ENCODE assay signal across 27 cellular contexts in the genomic region with DNA sequence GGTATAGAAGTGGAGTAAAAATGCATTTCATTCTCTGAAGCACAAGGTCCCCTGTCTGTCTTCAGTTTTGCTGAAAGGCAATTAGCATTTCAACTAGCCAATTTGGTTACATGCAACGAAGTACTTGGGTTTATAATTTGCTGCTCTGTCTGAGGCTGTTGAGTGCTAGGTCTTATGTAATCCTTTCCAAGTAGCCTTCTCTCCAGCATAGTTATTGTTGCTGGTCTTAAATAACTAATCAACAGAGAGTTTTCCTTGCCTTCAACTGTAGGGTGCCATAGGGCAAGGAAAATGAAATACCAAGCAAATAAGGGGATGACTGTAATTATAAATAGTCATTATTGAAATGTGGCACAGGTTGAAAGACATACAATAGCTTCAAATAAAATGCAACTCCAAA. TPM values are rescaled to one million over a fixed set of nuclear protein-coding genes. Genes with fewer than 3 reads are reported as not detected.
DNase-seq lines count a peak whose midpoint lies in the region; ATAC-seq, FAIRE-seq and TF ChIP-seq lines count a peak whose summit lies in the region.
"Had no signal": no experiment of that assay in that cellular context is flagged by ENCODE, and none has a peak within 500 bp of the region (broad histone marks: within the 10 kb centered on the region; RNA-seq: fewer than 3 reads in every experiment).

No MANE protein-coding gene starts in this region.

- H3K9me3 ChIP-seq in HUES64 (ENCODE audit: insufficient read depth, low read depth, low read length): peaks cover under 1% of the 10 kb centered on the region; the same call in 1 of the 2 replicates
- peaks cover 21% of the 10 kb centered on the region for H3K9me3 ChIP-seq in endodermal cell (ENCODE audit: control insufficient read depth, low read length)
- no peaks in the 10 kb centered on the region for H3K9me3 ChIP-seq in small intestine (ENCODE audit: control insufficient read depth, low read depth)
- H3K9me3 ChIP-seq: ascending aorta, ovary, SK-N-SH had no signal

- no peak for FAIRE-seq in small intestine (lab: Jason Lieb, UNC)
- FAIRE-seq: colon, urothelium cell line had no signal

- DNase-seq in DMS79 treated with DMSO at 0.1 percent for 48 hours (lab: John Stamatoyannopoulos, UW): peak; percentile 4
- no peak for DNase-seq in DMS79 (lab: John Stamatoyannopoulos, UW)
- DNase-seq in NCI-H69 (lab: John Stamatoyannopoulos, UW): peak; percentile 95
- DNase-seq in endodermal cell: no peak
- DNase-seq in small intestine: no peak
- DNase-seq in DMS53 (lab: John Stamatoyannopoulos, UW): no peak
- DNase-seq: activated CD4-positive, CD25-positive, alpha-beta regulatory T cell; activated effector memory CD4-positive, alpha-beta T cell treated with anti-CD3 and anti-CD28 coated beads, Interleukin-2, amount 50 U/mL, for 16 hours; activated naive CD8-positive, alpha-beta T cell treated with anti-CD3 and anti-CD28 coated beads for 36 hours; activated T-cell treated with anti-CD3 and anti-CD28 coated beads, Interleukin-2, amount 50 U/mL, for 24 hours; effector CD8-positive, alpha-beta T cell; hypothalamus; KBM-7; left colon; ovary; PC-9; SK-N-SH; stimulated activated naive CD4-positive, alpha-beta T cell treated with Interleukin-2 at 50 U/mL for 16 hours had no signal

- H3K27me3 Mint-ChIP-seq in endodermal cell (ENCODE audit: insufficient read depth): no peaks in the 10 kb centered on the region

- 9% methylated on average over 1 of the region's 1 CpG for WGBS in HUES64
- 22 to 61% methylated on average over 1 of the region's 1 CpG for WGBS in endodermal cell (ENCODE audit: insufficient coverage in 1 of 2, insufficient read length in 1 of 2), 2 experiments
- WGBS in small intestine, 3 donors: 44 to 51% (median 48%) methylated on average over 1 of the region's 1 CpG

- H3K9me3 Mint-ChIP-seq in endodermal cell: peaks cover 16% of the 10 kb centered on the region
- H3K9me3 Mint-ChIP-seq: activated naive CD8-positive, alpha-beta T cell treated with anti-CD3 and anti-CD28 coated beads for 36 hours; activated T-cell treated with anti-CD3 and anti-CD28 coated beads, Interleukin-2, amount 50 U/mL, for 24 hours; natural killer cell treated with Interleukin-12 subunit alpha and Interleukin-12 subunit beta and Interleukin-15 and Interleukin-18, amount 100 ng/mL, for 72 hours had no signal

- peaks cover 50% of the 10 kb centered on the region for H3K4me1 ChIP-seq in HUES64 (ENCODE audit: insufficient read depth, low read length)
- H3K4me1 ChIP-seq in endodermal cell (ENCODE audit: control insufficient read depth, insufficient read depth, low read length): peaks cover 4% of the 10 kb centered on the region
- H3K4me1 ChIP-seq in small intestine (ENCODE audit: control insufficient read depth in 2 of 2, insufficient read depth in 1 of 2, low read depth in 1 of 2, low read length in 1 of 2): no peaks in the 10 kb centered on the region

- no peaks in the 10 kb centered on the region for H3K36me3 ChIP-seq in HUES64 (ENCODE audit: insufficient read depth, low read length)
- H3K36me3 ChIP-seq in endodermal cell (ENCODE audit: control insufficient read depth, insufficient read depth, low read length): no peaks in the 10 kb centered on the region
- H3K36me3 ChIP-seq in small intestine (ENCODE audit: control insufficient read depth in 2 of 2, insufficient read depth in 2 of 2, low read length in 2 of 2): no peaks in the 10 kb centered on the region
- H3K36me3 ChIP-seq: ascending aorta, cardiac muscle cell, ovary had no signal

- TF ChIP-seq CTCF in endodermal cell (conservative IDR thresholded peaks at IDR 0.05): no peak

- peak overlapping the region; percentile 64 for H3K27ac ChIP-seq in HUES64 (ENCODE audit: low read depth, low read length)
- H3K27ac ChIP-seq in endodermal cell (ENCODE audit: low read depth, low read length): peak overlapping the region; percentile 74
- no peak overlapping the region for H3K27ac ChIP-seq in small intestine (ENCODE audit: low read depth in 1 of 2, low read length in 1 of 2)
- H3K27ac ChIP-seq: ascending aorta, C4-2B, cardiac muscle cell, epithelial cell of prostate, ovary, PC-9 had no signal

- H3K36me3 Mint-ChIP-seq in endodermal cell (ENCODE audit: low read depth): peaks cover 25% of the 10 kb centered on the region
- H3K36me3 Mint-ChIP-seq: activated naive CD8-positive, alpha-beta T cell treated with anti-CD3 and anti-CD28 coated beads for 36 hours; natural killer cell treated with Interleukin-12 subunit alpha and Interleukin-12 subunit beta and Interleukin-15 and Interleukin-18, amount 100 ng/mL, for 72 hours had no signal

- H3K9ac ChIP-seq in HUES64 (ENCODE audit: low read depth, low read length) (no peak overlapping the region), endodermal cell (ENCODE audit: extremely low read depth, low read length, poor library complexity, severe bottlenecking) (no peak overlapping the region)
- H3K9ac ChIP-seq: SK-N-SH had no signal

- peaks cover 26% of the 10 kb centered on the region for H3K4me1 Mint-ChIP-seq in endodermal cell

- no peak for ATAC-seq in HG03457 (IDR thresholded peaks at IDR 0.05; ENCODE audit: unreplicated experiment)
- ATAC-seq: left colon; natural killer cell treated with Interleukin-12 subunit alpha and Interleukin-12 subunit beta and Interleukin-15 and Interleukin-18, amount 100 ng/mL, for 72 hours had no signal

- H3K27me3 ChIP-seq in HUES64 (ENCODE audit: insufficient read depth, low read length) (no peaks in the 10 kb centered on the region), endodermal cell (ENCODE audit: control insufficient read depth, insufficient read depth, low read length, poor library complexity, severe bottlenecking) (no peaks in the 10 kb centered on the region), small intestine (ENCODE audit: control insufficient read depth in 2 of 2, insufficient read depth in 2 of 2, low read length in 2 of 2) (peaks cover 3 to 4% of the 10 kb centered on the region in 2 donors)
- H3K27me3 ChIP-seq: ascending aorta, ovary had no signal

- no peak overlapping the region for H3K4me3 Mint-ChIP-seq in endodermal cell
- H3K4me3 Mint-ChIP-seq: activated naive CD8-positive, alpha-beta T cell treated with anti-CD3 and anti-CD28 coated beads for 36 hours; activated T-cell treated with anti-CD3 and anti-CD28 coated beads, Interleukin-2, amount 50 U/mL, for 24 hours; natural killer cell treated with Interleukin-12 subunit alpha and Interleukin-12 subunit beta and Interleukin-15 and Interleukin-18, amount 100 ng/mL, for 72 hours had no signal

- H3K4me3 ChIP-seq in HUES64 (ENCODE audit: low read length) (peak overlapping the region; percentile 12), endodermal cell (ENCODE audit: low read length) (no peak overlapping the region), small intestine (ENCODE audit: low read depth in 1 of 2, low read length in 2 of 2) (no peak overlapping the region)
- H3K4me3 ChIP-seq: ascending aorta, cardiac muscle cell, ovary, PC-9 had no signal

- H3K27ac Mint-ChIP-seq in endodermal cell: no peak overlapping the region
- H3K27ac Mint-ChIP-seq: activated naive CD8-positive, alpha-beta T cell treated with anti-CD3 and anti-CD28 coated beads for 36 hours; activated T-cell treated with anti-CD3 and anti-CD28 coated beads, Interleukin-2, amount 50 U/mL, for 24 hours; natural killer cell treated with Interleukin-12 subunit alpha and Interleukin-12 subunit beta and Interleukin-15 and Interleukin-18, amount 100 ng/mL, for 72 hours had no signal

RNA-seq across cellular contexts. Expression of a gene that starts 4.6 kb away (rescaled TPM):
- polyA plus RNA-seq in HUES64 (2013, experiment 1 of 2): 22.5 TPM
- polyA plus RNA-seq in HUES64 (2013, experiment 2 of 2): 25.4 TPM
- total RNA-seq in endodermal cell: 100 to 1,000 TPM in 1 of 2 donors, 10 to 100 TPM in 1; 97.6 to 117 TPM
- polyA plus RNA-seq in endodermal cell (2013, experiment 1 of 2): 47.2 TPM
- 42.6 TPM for polyA plus RNA-seq in endodermal cell (2013, experiment 2 of 2)
- 1 to 10 TPM in 2 of 3 donors, not detected in 1; 2.6 to 2.9 TPM for polyA plus RNA-seq in small intestine

RNA-seq across cellular contexts. Expression of a gene that starts 33.8 kb away (rescaled TPM):
- 8.4 TPM for polyA plus RNA-seq in HUES64 (2013, experiment 1 of 2)
- 10.1 TPM for polyA plus RNA-seq in HUES64 (2013, experiment 2 of 2)
- total RNA-seq in endodermal cell: 10 to 100 TPM; 18.2 to 18.7 TPM
- polyA plus RNA-seq in endodermal cell (2013, experiment 1 of 2): 11.3 TPM
- polyA plus RNA-seq in endodermal cell (2013, experiment 2 of 2): 14.1 TPM
- 1 to 10 TPM; 7.0 to 8.5 (median 7.8) TPM for polyA plus RNA-seq in small intestine

Comparison
In these comparisons a context has a peak if more than half of its experiments do, and no peak if none do; other contexts are left out.
1. DNase-seq: peak in DMS79 treated with DMSO at 0.1 percent for 48 hours (single experiment) and NCI-H69 (single experiment); none in DMS79 (single experiment), endodermal cell (single experiment), small intestine (single experiment) and DMS53 (single experiment).
2. H3K27ac ChIP-seq: peak in HUES64 (single experiment) and endodermal cell (single experiment); none in small intestine (0 of 2).